Comparison of ENCODE assay signal across 18 cellular contexts in the genomic region with DNA sequence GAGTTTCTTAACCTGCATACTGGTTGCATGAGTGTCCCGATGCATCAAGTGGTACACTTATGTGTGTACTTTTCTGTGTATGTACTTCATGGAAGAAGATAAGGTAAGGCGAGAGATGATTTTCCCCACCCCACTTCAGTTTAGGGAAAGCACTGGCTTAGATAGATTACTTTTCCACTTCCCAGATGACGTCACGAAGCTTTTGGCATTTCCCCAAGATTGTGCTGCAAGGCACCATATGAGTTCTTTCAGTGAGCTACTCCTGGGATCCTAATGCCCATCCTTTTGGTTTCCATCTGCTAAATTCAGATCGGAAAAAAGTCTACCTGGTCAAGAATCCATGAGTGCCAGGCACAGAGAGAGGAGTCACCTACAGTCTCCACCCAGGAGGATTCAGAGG. TPM values are rescaled to one million over a fixed set of nuclear protein-coding genes. Genes with fewer than 3 reads are reported as not detected.
DNase-seq lines count a peak whose midpoint lies in the region; ATAC-seq and TF ChIP-seq lines count a peak whose summit lies in the region.
"Had no signal": no experiment of that assay in that cellular context is flagged by ENCODE, and none has a peak within 500 bp of the region (broad histone marks: within the 10 kb centered on the region; RNA-seq: fewer than 3 reads in every experiment).

No MANE protein-coding gene starts in this region.

- no peaks in the 10 kb centered on the region for H3K9me3 ChIP-seq in breast epithelium
- H3K9me3 ChIP-seq in body of pancreas, result no peaks in the 10 kb centered on the region
- H3K9me3 ChIP-seq in lower lobe of right lung, result no peaks in the 10 kb centered on the region
- H3K9me3 ChIP-seq: A549, sigmoid colon, tibial artery had no signal

- H3K27me3 Mint-ChIP-seq in MCF 10A (ENCODE audit: insufficient read depth, unreplicated experiment), result no peaks in the 10 kb centered on the region

- no peaks in the 10 kb centered on the region for H3K4me1 ChIP-seq in breast epithelium
- peaks cover 12% of the 10 kb centered on the region for H3K4me1 ChIP-seq in body of pancreas
- H3K4me1 ChIP-seq in lower lobe of right lung, result peaks cover 8% of the 10 kb centered on the region
- H3K4me1 ChIP-seq: A549 had no signal

- no peaks in the 10 kb centered on the region for H3K9me3 Mint-ChIP-seq in MCF 10A (ENCODE audit: unreplicated experiment)

- H3K4me3 Mint-ChIP-seq in MCF 10A (ENCODE audit: unreplicated experiment), result no peak overlapping the region

- intact Hi-C loops in MCF 10A (cut with micrococcal nuclease), result no loop called here
- intact Hi-C loops in breast epithelium (cut with DNase I; ENCODE audit: low total_unique reads), result loop anchor here (5.0 kb wide), 1 partner anchor 1046 kb away; no protein-coding TSS in a partner anchor
- intact Hi-C loops in body of pancreas (cut with DNase I), result no loop called here
- intact Hi-C loops in lower lobe of right lung (cut with DNase I), result no loop called here

- POLR2A ChIA-PET in MCF 10A (lab: Yijun Ruan, JAX), result no interaction called here

- no peak for TF ChIP-seq POLR2A in breast epithelium (IDR thresholded peaks at IDR 0.05)
- TF ChIP-seq POLR2A in body of pancreas (IDR thresholded peaks at IDR 0.05), result no peak

- H3K27me3 ChIP-seq in breast epithelium (no peaks in the 10 kb centered on the region), body of pancreas (no peaks in the 10 kb centered on the region), lower lobe of right lung (ENCODE audit: low read depth) (peaks cover 26% of the 10 kb centered on the region)

- no peak overlapping the region for H3K27ac Mint-ChIP-seq in MCF 10A (ENCODE audit: low read depth, unreplicated experiment)

- no peak for ATAC-seq in body of pancreas
- ATAC-seq in lower lobe of right lung, result no peak
- no peak for ATAC-seq in GM18858 (IDR thresholded peaks at IDR 0.05; ENCODE audit: unreplicated experiment)
- ATAC-seq: A549 had no signal

- no peak overlapping the region for H3K4me3 ChIP-seq in breast epithelium
- H3K4me3 ChIP-seq in body of pancreas, result no peak overlapping the region
- no peak overlapping the region for H3K4me3 ChIP-seq in fibroblast of villous mesenchyme (ENCODE audit: low read depth, low read length)
- no peak overlapping the region for H3K4me3 ChIP-seq in lower lobe of right lung
- H3K4me3 ChIP-seq: A549, sigmoid colon, tibial artery had no signal

- peak; percentile 42 for DNase-seq in MCF 10A (ENCODE audit: unreplicated experiment)
- DNase-seq in breast epithelium (ENCODE audit: low spot score in 2 of 2), result no peak
- peak; percentile 75 to 82 (median 78) for DNase-seq in body of pancreas
- DNase-seq in fibroblast of villous mesenchyme (ENCODE audit: low read depth), result peak; percentile 67
- DNase-seq in lower lobe of right lung, result no peak
- DNase-seq in GM10266 (ENCODE audit: extremely low spot score), result no peak
- DNase-seq in NCI-H2029 treated with DMSO at 0.1 percent for 48 hours (lab: John Stamatoyannopoulos, UW), result no peak
- DNase-seq: activated CD4-positive, CD25-positive, alpha-beta regulatory T cell treated with anti-CD3 and anti-CD28 coated beads, Interleukin-2, amount 50 U/mL, for 72 hours; caudate nucleus; Karpas-422; NCI-H1417 treated with DMSO at 0.1 percent for 48 hours; SIG-M5; sigmoid colon; stimulated activated CD4-positive, alpha-beta T cell treated with anti-CD3 and anti-CD28 coated beads, Interleukin-4, amount 100 ng/mL, for 1 hour; T-helper 2 cell; tibial artery had no signal

- CTCF ChIA-PET in MCF 10A (lab: Yijun Ruan, JAX), result no interaction called here

- TF ChIP-seq CTCF in MCF 10A (IDR thresholded peaks at IDR 0.05; ENCODE audit: unreplicated experiment), result no peak
- TF ChIP-seq CTCF in breast epithelium (IDR thresholded peaks at IDR 0.05), result no peak
- TF ChIP-seq CTCF in body of pancreas (IDR thresholded peaks at IDR 0.05), result no peak
- no peak for TF ChIP-seq CTCF in fibroblast of villous mesenchyme (IDR thresholded peaks at IDR 0.05; ENCODE audit: insufficient read depth, low read depth, low read length)
- TF ChIP-seq CTCF in lower lobe of right lung (IDR thresholded peaks at IDR 0.05), result no peak
- no peak for TF ChIP-seq CTCF in GM10266 (IDR thresholded peaks at IDR 0.05; ENCODE audit: control insufficient read depth, insufficient read depth, low read depth, missing control alignments)

- no peaks in the 10 kb centered on the region for H3K4me1 Mint-ChIP-seq in MCF 10A (ENCODE audit: insufficient read depth, unreplicated experiment)

- BruUV-seq in MCF 10A (replicated peaks; lab: Mats Ljungman, UMichigan), result no TSS peak

- H3K27ac ChIP-seq in breast epithelium (no peak overlapping the region), body of pancreas (no peak overlapping the region), lower lobe of right lung (no peak overlapping the region)
- H3K27ac ChIP-seq: A549, sigmoid colon, tibial artery had no signal

- no peaks in the 10 kb centered on the region for H3K36me3 Mint-ChIP-seq in MCF 10A (ENCODE audit: insufficient read depth, unreplicated experiment)

- 31 to 46% methylated on average over 5 of the region's 5 CpGs for WGBS in body of pancreas, 2 donors

- no peaks in the 10 kb centered on the region for H3K36me3 ChIP-seq in breast epithelium
- no peaks in the 10 kb centered on the region for H3K36me3 ChIP-seq in body of pancreas (replicated peaks in 1 of 2; ENCODE audit: insufficient read depth in 1 of 2, low read depth in 2 of 2)
- no peaks in the 10 kb centered on the region for H3K36me3 ChIP-seq in lower lobe of right lung
- H3K36me3 ChIP-seq: sigmoid colon, tibial artery had no signal

RNA-seq across cellular contexts. Expression of gene IL17RB, which starts 4.5 kb away (rescaled TPM):
- total RNA-seq in MCF 10A (2022), result 0.19 and 0.42 TPM in 2 replicates
- 10 to 100 TPM in 2 of 3 donors, under 1 TPM in 1; 0.64 to 61.6 (median 46.5) TPM for total RNA-seq in breast epithelium
- total RNA-seq in body of pancreas, result 10 to 100 TPM; 16.5 to 17.6 TPM
- total RNA-seq in fibroblast of villous mesenchyme, result 0.32 and 0.43 TPM in 2 replicates
- 18.4 TPM for total RNA-seq in lower lobe of right lung

RNA-seq across cellular contexts. Expression of gene CHDH, which starts 4.7 kb away (rescaled TPM):
- total RNA-seq in MCF 10A (2022), result 0.49 and 0.56 TPM in 2 replicates
- total RNA-seq in breast epithelium, result 10 to 100 TPM in 2 of 3 donors, 1 to 10 TPM in 1; 2.9 to 67.0 (median 27.9) TPM
- total RNA-seq in body of pancreas, result 10 to 100 TPM; 21.5 to 26.0 TPM
- total RNA-seq in fibroblast of villous mesenchyme, result under 0.01 and 0.32 TPM in 2 replicates
- total RNA-seq in lower lobe of right lung, result 17.3 TPM

RNA-seq across cellular contexts. Expression of gene ACTR8, which starts 31.1 kb away (rescaled TPM):
- total RNA-seq in MCF 10A (2022) (27.7 and 37.1 TPM in 2 replicates), breast epithelium (10 to 100 TPM; 20.0 to 29.0 (median 22.6) TPM), body of pancreas (10 to 100 TPM; 13.5 to 19.5 TPM), fibroblast of villous mesenchyme (29.3 and 38.0 TPM in 2 replicates), lower lobe of right lung (26.0 TPM)

RNA-seq across cellular contexts. Expression of gene SELENOK, which starts 40.8 kb away (rescaled TPM):
- total RNA-seq in MCF 10A (2022), result 55.6 and 66.4 TPM in 2 replicates
- total RNA-seq in breast epithelium, result 10 to 100 TPM; 42.4 to 63.6 (median 52.8) TPM
- total RNA-seq in body of pancreas, result 10 to 100 TPM; 14.5 to 36.1 TPM
- total RNA-seq in fibroblast of villous mesenchyme, result 15.5 and 19.4 TPM in 2 replicates
- total RNA-seq in lower lobe of right lung, result 38.7 TPM

Comparison
In these comparisons a context has a peak if more than half of its experiments do, and no peak if none do; other contexts are left out.
1. DNase-seq: peak in MCF 10A (single experiment), body of pancreas (4 of 4) and fibroblast of villous mesenchyme (single experiment); none in breast epithelium (0 of 2), lower lobe of right lung (single experiment), GM10266 (single experiment) and NCI-H2029 treated with DMSO at 0.1 percent for 48 hours (single experiment).